8 cellular contexts compared by ENCODE assay signal in genomic region chr2:68357608-68358337, GRCh38. TPM values are rescaled to one million over a fixed set of nuclear protein-coding genes. Genes with fewer than 3 reads are reported as not detected.
DNase-seq lines count a peak whose midpoint lies in the region; ATAC-seq, FAIRE-seq and TF ChIP-seq lines count a peak whose summit lies in the region.

No MANE protein-coding gene starts in this region.

- WGBS in GM12878 (ENCODE audit: insufficient coverage, insufficient replicate concordance, low lambda C conversion rate, missing lambda C conversion rate), result 61% methylated on average over 6 of the region's 6 CpGs

- DNase-seq in AG20443 (ENCODE audit: low spot score) (peak; percentile 59), NCI-H2227 (lab: John Stamatoyannopoulos, UW; ENCODE audit: unreplicated experiment) (peak; percentile 42), GM12878 (ENCODE audit: low read depth, low spot score) (no peak), kidney tubule cell (ENCODE audit: low spot score) (peak; percentile 42), ureter (ENCODE audit: low spot score) (no peak)
- no peak for DNase-seq in activated T-helper 2 cell treated with anti-CD3 and anti-CD28 coated beads, Interferon-gamma antibody, Interleukin-2, Interleukin-4, amounts not matched to agents 10 μg/mL and 5 μg/mL and 100 μg/mL, durations not matched to agents 14 hours and 24 hours and 36 hours (ENCODE audit: low spot score)

- 0 out of 2 replicates have a peak overlapping the region, but pooled peaks have one; percentile 24 for H2AFZ ChIP-seq in GM12878 (ENCODE audit: control insufficient read depth, low read depth, low read length)

- H3K27ac Mint-ChIP-seq in activated T-helper 2 cell treated with anti-CD3 and anti-CD28 coated beads, Interferon-gamma antibody, Interleukin-2, Interleukin-4, amounts not matched to agents 10 μg/mL and 5 μg/mL and 100 μg/mL, durations not matched to agents 14 hours and 24 hours and 36 hours, result no peak overlapping the region

- intact Hi-C loops in GM12878 (cut with micrococcal nuclease; ENCODE audit: unreplicated experiment), result loop anchor here (1.0 kb wide), 1 partner anchor 84 kb away; no protein-coding TSS in a partner anchor
- intact Hi-C loops in activated T-helper 2 cell treated with anti-CD3 and anti-CD28 coated beads, Interferon-gamma antibody, Interleukin-2, Interleukin-4, amounts not matched to agents 10 μg/mL and 5 μg/mL and 100 μg/mL, durations not matched to agents 14 hours and 24 hours and 36 hours (cut with micrococcal nuclease), result no loop called here

- H4K20me1 ChIP-seq in GM12878 (ENCODE audit: control insufficient read depth, insufficient read depth), result no peaks in the 10 kb centered on the region

- CTCF ChIA-PET in GM12878 (lab: Yijun Ruan, JAX), result interaction anchor here (0.6 to 2.7 kb wide), 36 partner anchors 10 to 300 kb away, joined by 3 to 27 read pairs (median 4); no protein-coding TSS in a partner anchor

- no peaks in the 10 kb centered on the region for H3K9me3 ChIP-seq in GM12878 (replicated peaks; ENCODE audit: control insufficient read depth, insufficient read depth, low read length)

- no peak for TF ChIP-seq EP300 in GM12878 (IDR thresholded peaks at IDR 0.05; ENCODE audit: borderline replicate concordance in 1 of 2, control insufficient read depth in 1 of 2, low read depth in 2 of 2, low read length in 2 of 2)

- no TSS peak for BruUV-seq in GM12878 (replicated peaks; lab: Mats Ljungman, UMichigan)

- no peaks in the 10 kb centered on the region for H3K36me3 Mint-ChIP-seq in activated T-helper 2 cell treated with anti-CD3 and anti-CD28 coated beads, Interferon-gamma antibody, Interleukin-2, Interleukin-4, amounts not matched to agents 10 μg/mL and 5 μg/mL and 100 μg/mL, durations not matched to agents 14 hours and 24 hours and 36 hours (ENCODE audit: low read depth)

- no peak for FAIRE-seq in GM12878 (lab: Jason Lieb, UNC)

- H3K36me3 ChIP-seq in GM12878 (ENCODE audit: control insufficient read depth in 2 of 2, insufficient read depth in 2 of 2, low read length in 1 of 2), result no peaks in the 10 kb centered on the region

- peaks cover 13% of the 10 kb centered on the region for H3K27me3 Mint-ChIP-seq in activated T-helper 2 cell treated with anti-CD3 and anti-CD28 coated beads, Interferon-gamma antibody, Interleukin-2, Interleukin-4, amounts not matched to agents 10 μg/mL and 5 μg/mL and 100 μg/mL, durations not matched to agents 14 hours and 24 hours and 36 hours (ENCODE audit: low read depth)

- H3K79me2 ChIP-seq in GM12878 (ENCODE audit: control insufficient read depth, insufficient read depth, low read length), result peaks cover 4% of the 10 kb centered on the region

- H3K4me2 ChIP-seq in GM12878 (ENCODE audit: control insufficient read depth, insufficient read depth), result no peak overlapping the region

- ATAC-seq in GM18517 (IDR thresholded peaks at IDR 0.05; ENCODE audit: unreplicated experiment), result peak; percentile 58
- ATAC-seq in HG02885 (IDR thresholded peaks at IDR 0.05; ENCODE audit: poor library complexity, unreplicated experiment), result peak; percentile 81
- ATAC-seq in GM12878, result peak; percentile 90

- H3K27ac ChIP-seq in GM12878 (ENCODE audit: control insufficient read depth, insufficient read depth), result no peak overlapping the region

- no peak for TF ChIP-seq POLR2A in GM12878 (IDR thresholded peaks at IDR 0.05; ENCODE audit: low read depth, low read length)

- peaks cover 2% of the 10 kb centered on the region for H3K4me1 ChIP-seq in GM12878 (ENCODE audit: control insufficient read depth, insufficient read depth, low read length)

- TF ChIP-seq CTCF in GM12878 (IDR thresholded peaks at IDR 0.05 in 2 of 3, conservative IDR thresholded peaks at IDR 0.05 in 1 of 3; ENCODE audit: control insufficient read depth in 2 of 3, extremely low read depth in 1 of 3, insufficient read depth in 1 of 3, low read depth in 3 of 3, low read length in 3 of 3), result peak; percentile 67 to 76 (median 74)

- SMC1A ChIA-PET in GM12878 (lab: Charles Lee; ENCODE audit: uncharacterized antibody, unreplicated experiment), result interaction anchor here (0.6 to 4.1 kb wide), 20 partner anchors 8 to 296 kb away, joined by 3 to 47 read pairs (median 4); partner anchors contain the start of genes APLF, C1D and FBXO48

- POLR2A ChIA-PET in GM12878 (lab: Charles Lee), result interaction anchor here (0.8 to 1.0 kb wide), 2 partner anchors 73 to 87 kb away, joined by 4 to 5 read pairs; no protein-coding TSS in a partner anchor

- peak; percentile 81 for TF ChIP-seq RAD21 in GM12878 (IDR thresholded peaks at IDR 0.05; ENCODE audit: insufficient read depth, low read depth, low read length)

- no peak overlapping the region for H3K4me3 Mint-ChIP-seq in activated T-helper 2 cell treated with anti-CD3 and anti-CD28 coated beads, Interferon-gamma antibody, Interleukin-2, Interleukin-4, amounts not matched to agents 10 μg/mL and 5 μg/mL and 100 μg/mL, durations not matched to agents 14 hours and 24 hours and 36 hours (ENCODE audit: low read depth)

- RAD21 ChIA-PET in GM12878 (lab: Charles Lee; ENCODE audit: unreplicated experiment), result interaction anchor here (0.7 to 2.3 kb wide), 15 partner anchors 21 to 235 kb away, joined by 3 to 12 read pairs (median 3); no protein-coding TSS in a partner anchor

- H3K9ac ChIP-seq in GM12878 (ENCODE audit: control insufficient read depth, insufficient read depth, low read length), result no peak overlapping the region

- no peak overlapping the region for H3K4me3 ChIP-seq in GM12878

- no peaks in the 10 kb centered on the region for H3K9me3 Mint-ChIP-seq in activated T-helper 2 cell treated with anti-CD3 and anti-CD28 coated beads, Interferon-gamma antibody, Interleukin-2, Interleukin-4, amounts not matched to agents 10 μg/mL and 5 μg/mL and 100 μg/mL, durations not matched to agents 14 hours and 24 hours and 36 hours

- in situ Hi-C loops in GM12878 (cut with MboI), result no loop called here

- no peaks in the 10 kb centered on the region for H3K27me3 ChIP-seq in GM12878 (replicated peaks in 1 of 2; ENCODE audit: control insufficient read depth in 2 of 2, insufficient read depth in 2 of 2, low read length in 1 of 2)

- H3K4me1 Mint-ChIP-seq in activated T-helper 2 cell treated with anti-CD3 and anti-CD28 coated beads, Interferon-gamma antibody, Interleukin-2, Interleukin-4, amounts not matched to agents 10 μg/mL and 5 μg/mL and 100 μg/mL, durations not matched to agents 14 hours and 24 hours and 36 hours (ENCODE audit: low read depth), result peaks cover 7% of the 10 kb centered on the region

TF ChIP-seq in GM12878, 131 proteins besides CTCF, POLR2A, EP300 and RAD21 (continues in another document):
- TF ChIP-seq POLR2AphosphoS2 (IDR thresholded peaks at IDR 0.05; ENCODE audit: low read depth, low read length) (no peak), SMARCA5 (IDR thresholded peaks at IDR 0.05) (0 out of 2 replicates have a peak, but pooled peaks have one; percentile 60), SMC3 (IDR thresholded peaks at IDR 0.05; ENCODE audit: borderline replicate concordance, low read length) (peak; percentile 51; the same call in 1 of the 2 replicates), HDGF (IDR thresholded peaks at IDR 0.05) (no peak), LARP7 (IDR thresholded peaks at IDR 0.05) (0 out of 2 replicates have a peak, but pooled peaks have one; percentile 34), RUNX3 (IDR thresholded peaks at IDR 0.05; ENCODE audit: low read length) (0 out of 2 replicates have a peak, but pooled peaks have one; percentile 11)

RNA-seq across cellular contexts. Expression of gene PLEK, which starts 7.3 kb away (rescaled TPM):
- 397 and 442 TPM in 2 replicates for total RNA-seq in GM12878 (2013; cell fraction: nucleolus; rRNA removed)
- total RNA-seq in GM12878 (2014; rRNA removed) (270 and 329 TPM in 2 replicates), GM12878 (2014; rRNA removed; fragmentation: Illumina TruSeq; extraction: Trizol) (371 and 378 TPM in 2 replicates), GM12878 (2021) (319 and 335 TPM in 2 replicates), ureter (3.7 TPM)
- 166 TPM for polyA plus RNA-seq in GM12878 (2011; ENCODE audit: low read depth)
- polyA plus RNA-seq in GM12878 (2011; rRNA removed) (804 and 985 TPM in 2 replicates), GM12878 (2014; fragmentation: Illumina TruSeq; extraction: Trizol) (466 and 545 TPM in 2 replicates), GM12878 (2014; fragmentation: Nextera tagmentation; extraction: Ambion mirVana) (100 to 1,000 TPM; 410 to 617 TPM), GM12878 (2014; rRNA removed) (283 and 353 TPM in 2 replicates), GM12878 (2016; fragmentation: Nextera tagmentation; extraction: Ambion mirVana) (100 to 1,000 TPM; 229 to 238 TPM)
- 433 and 504 TPM in 2 replicates for polyA plus RNA-seq in GM12878 (2011; cell fraction: cytosol; rRNA removed)
- 396 and 451 TPM in 2 replicates for polyA plus RNA-seq in GM12878 (2011; cell fraction: nucleus; rRNA removed)
- 204 and 209 TPM in 2 replicates for polyA plus RNA-seq in GM12878 (2012)
- polyA minus RNA-seq in GM12878 (2011; rRNA and poly(A)+ RNA removed), result 394 and 411 TPM in 2 replicates
- polyA minus RNA-seq in GM12878 (2011; cell fraction: cytosol; rRNA and poly(A)+ RNA removed), result 150 and 184 TPM in 2 replicates
- polyA minus RNA-seq in GM12878 (2011; cell fraction: nucleus; rRNA and poly(A)+ RNA removed), result 97.7 and 128 TPM in 2 replicates
- total RNA-seq in activated T-helper 2 cell treated with anti-CD3 and anti-CD28 coated beads, Interferon-gamma antibody, Interleukin-2, Interleukin-4, amounts not matched to agents 10 μg/mL and 5 μg/mL and 100 μg/mL, durations not matched to agents 14 hours and 24 hours and 36 hours, result 0.18 and 0.48 TPM in 2 replicates

RNA-seq across cellular contexts. Expression of gene CNRIP1, which starts 38.0 kb away (rescaled TPM):
- not detected in 2 replicates for total RNA-seq in GM12878 (2013; cell fraction: nucleolus; rRNA removed)
- not detected in 2 replicates for total RNA-seq in GM12878 (2014; rRNA removed)
- total RNA-seq in GM12878 (2014; rRNA removed; fragmentation: Illumina TruSeq; extraction: Trizol), result not detected in 2 replicates
- total RNA-seq in GM12878 (2021), result not detected in 2 replicates
- polyA plus RNA-seq in GM12878 (2011; ENCODE audit: low read depth), result not detected
- polyA plus RNA-seq in GM12878 (2011; rRNA removed), result not detected in 2 replicates
- not detected in 2 replicates for polyA plus RNA-seq in GM12878 (2011; cell fraction: cytosol; rRNA removed)
- not detected in 2 replicates for polyA plus RNA-seq in GM12878 (2011; cell fraction: nucleus; rRNA removed)
- not detected in 2 replicates for polyA plus RNA-seq in GM12878 (2012)
- polyA plus RNA-seq in GM12878 (2014; fragmentation: Illumina TruSeq; extraction: Trizol), result not detected in 2 replicates
- not detected for polyA plus RNA-seq in GM12878 (2014; fragmentation: Nextera tagmentation; extraction: Ambion mirVana)
- not detected in 2 replicates for polyA plus RNA-seq in GM12878 (2014; rRNA removed)
- polyA plus RNA-seq in GM12878 (2016; fragmentation: Nextera tagmentation; extraction: Ambion mirVana), result not detected
- polyA minus RNA-seq in GM12878 (2011; rRNA and poly(A)+ RNA removed), result not detected in 2 replicates
- not detected in 2 replicates for polyA minus RNA-seq in GM12878 (2011; cell fraction: cytosol; rRNA and poly(A)+ RNA removed)
- not detected in 2 replicates for polyA minus RNA-seq in GM12878 (2011; cell fraction: nucleus; rRNA and poly(A)+ RNA removed)
- total RNA-seq in activated T-helper 2 cell treated with anti-CD3 and anti-CD28 coated beads, Interferon-gamma antibody, Interleukin-2, Interleukin-4, amounts not matched to agents 10 μg/mL and 5 μg/mL and 100 μg/mL, durations not matched to agents 14 hours and 24 hours and 36 hours, result not detected in 2 replicates
- total RNA-seq in ureter, result 16.2 TPM

Comparison
In these comparisons a context has a peak if more than half of its experiments do, and no peak if none do; other contexts are left out.
1. DNase-seq: peak in AG20443 (single experiment), NCI-H2227 (single experiment) and kidney tubule cell (single experiment); none in GM12878 (single experiment), activated T-helper 2 cell treated with anti-CD3 and anti-CD28 coated beads, Interferon-gamma antibody, Interleukin-2, Interleukin-4, amounts not matched to agents 10 μg/mL and 5 μg/mL and 100 μg/mL, durations not matched to agents 14 hours and 24 hours and 36 hours (single experiment) and ureter (single experiment).
2. RNA of gene PLEK, which starts 7.3 kb away (total RNA-seq): 270 to 442 TPM in GM12878; 3.7 TPM in ureter (single experiment) and 0.18 to 0.48 TPM in activated T-helper 2 cell treated with anti-CD3 and anti-CD28 coated beads, Interferon-gamma antibody, Interleukin-2, Interleukin-4, amounts not matched to agents 10 μg/mL and 5 μg/mL and 100 μg/mL, durations not matched to agents 14 hours and 24 hours and 36 hours; every median in the first group is over 10 times any median in the second.
3. RNA of gene CNRIP1, which starts 38.0 kb away (total RNA-seq): 16.2 TPM in ureter (single experiment); not detected in GM12878 and not detected in activated T-helper 2 cell treated with anti-CD3 and anti-CD28 coated beads, Interferon-gamma antibody, Interleukin-2, Interleukin-4, amounts not matched to agents 10 μg/mL and 5 μg/mL and 100 μg/mL, durations not matched to agents 14 hours and 24 hours and 36 hours; every median in the first group is over 10 times any median in the second.
4. Peak in every context shown above with its lines, with median percentiles within 50 percentile points of each other: ATAC-seq.